In the genomic region with DNA sequence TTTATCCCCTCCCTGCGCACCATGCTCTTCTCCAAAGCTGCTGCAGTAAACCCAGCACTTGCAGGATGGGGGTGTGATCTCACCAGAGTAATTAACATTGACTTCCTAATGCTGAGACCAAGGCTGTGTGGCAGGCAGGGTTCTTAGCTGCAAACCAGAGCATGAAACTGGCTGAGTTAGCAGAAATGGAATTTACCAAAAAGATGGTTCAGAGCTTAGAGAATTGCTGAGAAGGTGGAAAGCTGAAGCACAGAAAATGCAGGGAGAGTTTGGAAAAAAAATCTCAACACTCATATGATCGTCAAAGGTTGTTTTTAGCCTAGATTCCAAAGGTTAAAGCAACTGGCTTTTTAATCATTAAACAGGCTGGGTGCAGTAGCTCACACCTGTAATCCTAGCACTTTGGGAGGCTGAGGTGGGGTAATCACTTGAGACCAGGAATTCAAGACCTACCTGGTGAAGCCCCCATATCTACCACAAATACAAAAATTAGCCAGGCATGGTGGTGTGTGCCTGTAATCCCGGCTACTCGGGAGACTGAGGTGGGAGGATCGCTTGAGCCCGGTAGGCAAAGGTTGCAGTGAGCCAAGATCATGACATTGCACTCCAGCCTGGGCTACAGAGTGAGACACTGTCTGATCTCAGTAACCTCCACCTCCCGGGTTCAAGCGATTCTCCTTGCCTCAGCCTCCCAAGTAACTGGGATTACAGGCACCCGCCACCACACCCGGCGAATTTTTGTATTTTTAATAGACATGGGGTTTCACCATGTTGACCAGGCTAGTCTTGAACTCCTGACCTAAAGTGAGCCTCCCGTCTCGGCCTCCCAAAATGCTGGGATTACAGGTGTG, we compare ENCODE assay signal across 14 cellular contexts. TPM values are rescaled to one million over a fixed set of nuclear protein-coding genes. Genes with fewer than 3 reads are reported as not detected.
A peak's percentile ranks its signal among the peaks of the same experiment; 100 is the strongest.
DNase-seq lines count a peak whose midpoint lies in the region; ATAC-seq and TF ChIP-seq lines count a peak whose summit lies in the region.
"Had no signal": no experiment of that assay in that cellular context is flagged by ENCODE, and none has a peak within 500 bp of the region (broad histone marks: within the 10 kb centered on the region; RNA-seq: fewer than 3 reads in every experiment).

No MANE protein-coding gene starts in this region.

- H3K36me3 Mint-ChIP-seq in glutamatergic neuron (ENCODE audit: unreplicated experiment) (peaks cover 7% of the 10 kb centered on the region), neural progenitor cell (peaks cover 15% of the 10 kb centered on the region)

- H3K4me1 Mint-ChIP-seq in glutamatergic neuron (ENCODE audit: low read depth, unreplicated experiment) (no peaks in the 10 kb centered on the region), neural progenitor cell (peaks cover under 1% of the 10 kb centered on the region)

- H3K79me2 ChIP-seq in OCI-LY3 (ENCODE audit: low read length) (no peaks in the 10 kb centered on the region; the same call in 1 of the 2 replicates), neural progenitor cell (ENCODE audit: low read depth) (no peaks in the 10 kb centered on the region)

- no peak overlapping the region for H2AFZ ChIP-seq in OCI-LY3 (ENCODE audit: low read depth, low read length)
- no peak overlapping the region for H2AFZ ChIP-seq in neural progenitor cell (replicated peaks)

- H3K4me3 ChIP-seq in OCI-LY3 (ENCODE audit: low read length) (no peak overlapping the region), neural progenitor cell (no peak overlapping the region)
- H3K4me3 ChIP-seq: skin epidermis had no signal

- H3K4me1 ChIP-seq in OCI-LY3 (ENCODE audit: low read length) (peaks cover 27% of the 10 kb centered on the region), neural progenitor cell (no peaks in the 10 kb centered on the region)

- H3K27me3 Mint-ChIP-seq in glutamatergic neuron (ENCODE audit: unreplicated experiment), result peaks cover 4% of the 10 kb centered on the region
- peaks cover 2% of the 10 kb centered on the region for H3K27me3 Mint-ChIP-seq in neural progenitor cell (ENCODE audit: insufficient read depth, low read depth)

- H3F3A ChIP-seq in neural progenitor cell (ENCODE audit: low read depth), result peaks cover 12% of the 10 kb centered on the region

- H3K36me3 ChIP-seq in OCI-LY3 (replicated peaks; ENCODE audit: low read depth, low read length) (peaks cover 47% of the 10 kb centered on the region), neural progenitor cell (peaks cover 16% of the 10 kb centered on the region)

- H3K9ac ChIP-seq in OCI-LY3 (ENCODE audit: low read length) (no peak overlapping the region), neural progenitor cell (no peak overlapping the region)

- no peaks in the 10 kb centered on the region for H4K20me1 ChIP-seq in OCI-LY3 (ENCODE audit: insufficient read depth, low read length)
- no peaks in the 10 kb centered on the region for H4K20me1 ChIP-seq in neural progenitor cell (ENCODE audit: low read depth)

- ATAC-seq in HG03175 (IDR thresholded peaks at IDR 0.05; ENCODE audit: unreplicated experiment) (no peak), HG03139 (IDR thresholded peaks at IDR 0.05; ENCODE audit: unreplicated experiment) (no peak)

- H3K27ac Mint-ChIP-seq in glutamatergic neuron (ENCODE audit: unreplicated experiment), result no peak overlapping the region
- H3K27ac Mint-ChIP-seq in neural progenitor cell, result no peak overlapping the region

- H3K27ac ChIP-seq in OCI-LY3 (ENCODE audit: low read length) (peak overlapping the region; percentile 23; the same call in 1 of the 2 replicates), neural progenitor cell (peak overlapping the region; percentile 1)
- H3K27ac ChIP-seq: skin epidermis had no signal

- no peak for TF ChIP-seq CTCF in OCI-LY3 (IDR thresholded peaks at IDR 0.05; ENCODE audit: low read depth, low read length)
- no peak for TF ChIP-seq CTCF in glutamatergic neuron (IDR thresholded peaks at IDR 0.05; ENCODE audit: partially characterized antibody, unreplicated experiment)
- no peak for TF ChIP-seq CTCF in neural progenitor cell (IDR thresholded peaks at IDR 0.05)

- H3K27me3 ChIP-seq in OCI-LY3 (ENCODE audit: low read depth, low read length) (no peaks in the 10 kb centered on the region), neural progenitor cell (no peaks in the 10 kb centered on the region)

- H3K9me3 ChIP-seq in OCI-LY3 (ENCODE audit: insufficient read depth, low read length) (no peaks in the 10 kb centered on the region), neural progenitor cell (ENCODE audit: low read depth) (no peaks in the 10 kb centered on the region)

- DNase-seq in DMS53 treated with DMSO at 0.1 percent for 48 hours (lab: John Stamatoyannopoulos, UW; ENCODE audit: unreplicated experiment) (peak; percentile 51), glutamatergic neuron (no peak), neural progenitor cell (ENCODE audit: low spot score) (no peak), NCI-H2227 treated with DMSO at 0.1 percent for 48 hours (lab: John Stamatoyannopoulos, UW) (no peak)
- DNase-seq in activated CD4-positive, CD25-positive, alpha-beta regulatory T cell (lab: John Stamatoyannopoulos, UW), result no peak
- DNase-seq: activated CD8-positive, alpha-beta memory T cell treated with anti-CD3 and anti-CD28 coated beads, Interleukin-2, amount 50 U/mL, for 48 hours; anterior cingulate cortex; dermis blood vessel endothelial cell; T1000; trophoblast cell had no signal

- H3K4me3 Mint-ChIP-seq in glutamatergic neuron (ENCODE audit: unreplicated experiment) (peak overlapping the region; percentile 0), neural progenitor cell (no peak overlapping the region)

- H3K9me3 Mint-ChIP-seq in glutamatergic neuron (ENCODE audit: unreplicated experiment) (peaks cover 2% of the 10 kb centered on the region), neural progenitor cell (no peaks in the 10 kb centered on the region)

- H3K4me2 ChIP-seq in OCI-LY3 (ENCODE audit: low read length), result no peak overlapping the region
- H3K4me2 ChIP-seq in neural progenitor cell, result no peak overlapping the region

RNA-seq across cellular contexts. Expression of gene TXNDC11, which starts 6.0 kb away (rescaled TPM):
- total RNA-seq in glutamatergic neuron (ENCODE audit: unreplicated experiment), result 18.4 TPM
- total RNA-seq in neural progenitor cell (ENCODE audit: low replicate concordance), result 7.4 and 11.4 TPM in 2 replicates

RNA-seq across cellular contexts. Expression of gene ZC3H7A, which starts 48.4 kb away (rescaled TPM):
- 87.7 TPM for total RNA-seq in glutamatergic neuron (ENCODE audit: unreplicated experiment)
- 33.8 and 82.6 TPM in 2 replicates for total RNA-seq in neural progenitor cell (ENCODE audit: low replicate concordance)
